Comparison of ENCODE assay signal across 9 cellular contexts in genomic region chr17:48547839-48548686, GRCh38. TPM values are rescaled to one million over a fixed set of nuclear protein-coding genes. Genes with fewer than 3 reads are reported as not detected.
DNase-seq lines count a peak whose midpoint lies in the region; ATAC-seq and TF ChIP-seq lines count a peak whose summit lies in the region.
"Had no signal": no experiment of that assay in that cellular context is flagged by ENCODE, and none has a peak within 500 bp of the region (broad histone marks: within the 10 kb centered on the region; RNA-seq: fewer than 3 reads in every experiment).

No MANE protein-coding gene starts in this region.

- peak overlapping the region; percentile 73 for H3K27ac Mint-ChIP-seq in activated CD8-positive, alpha-beta T cell treated with anti-CD3 and anti-CD28 coated beads for 36 hours

- peaks cover 1% of the 10 kb centered on the region for H3K27me3 Mint-ChIP-seq in activated CD8-positive, alpha-beta T cell treated with anti-CD3 and anti-CD28 coated beads for 36 hours

- peaks cover 29% of the 10 kb centered on the region for H3K4me1 Mint-ChIP-seq in activated CD8-positive, alpha-beta T cell treated with anti-CD3 and anti-CD28 coated beads for 36 hours (ENCODE audit: low read depth)

- peaks cover 0 to 18% of the 10 kb centered on the region in 2 donors for H3K4me1 ChIP-seq in right atrium auricular region
- H3K4me1 ChIP-seq in testis = peaks cover 4% of the 10 kb centered on the region

- peak overlapping the region; percentile 43 for H3K4me3 Mint-ChIP-seq in activated CD8-positive, alpha-beta T cell treated with anti-CD3 and anti-CD28 coated beads for 36 hours

- no peak for TF ChIP-seq POLR2A in testis (IDR thresholded peaks at IDR 0.05)

- H3K36me3 Mint-ChIP-seq in activated CD8-positive, alpha-beta T cell treated with anti-CD3 and anti-CD28 coated beads for 36 hours (ENCODE audit: low read depth) = no peaks in the 10 kb centered on the region

- H3K9me3 ChIP-seq in right atrium auricular region (no peaks in the 10 kb centered on the region), testis (no peaks in the 10 kb centered on the region)

- peak overlapping the region; percentile 83 to 90 for H3K27ac ChIP-seq in right atrium auricular region
- H3K27ac ChIP-seq in testis = no peak overlapping the region

- WGBS in testis, 2 donors = 22 to 24% methylated on average over 27 of the region's 27 CpGs

- peak overlapping the region; percentile 25 for H3K4me3 ChIP-seq in LNCaP clone FGC (ENCODE audit: low read depth, low read length)
- peak overlapping the region in 1 of 2 donors; percentile 30 for H3K4me3 ChIP-seq in right atrium auricular region
- H3K4me3 ChIP-seq in testis = no peak overlapping the region

- CTCF ChIA-PET in activated CD8-positive, alpha-beta T cell treated with anti-CD3 and anti-CD28 coated beads for 36 hours (lab: Charles Lee) = interaction anchor here (0.9 to 1.8 kb wide), 8 partner anchors 9 to 213 kb away, joined by 3 to 6 read pairs (median 3); no protein-coding TSS in a partner anchor

- no peak for ATAC-seq in activated CD8-positive, alpha-beta T cell treated with anti-CD3 and anti-CD28 coated beads for 36 hours
- ATAC-seq in HG02938 (IDR thresholded peaks at IDR 0.05; ENCODE audit: unreplicated experiment) = no peak
- no peak for ATAC-seq in GM21526 (IDR thresholded peaks at IDR 0.05; ENCODE audit: low FRiP score, unreplicated experiment)

- DNase-seq in LNCaP clone FGC (ENCODE audit: low read depth) = no peak
- DNase-seq in activated CD8-positive, alpha-beta T cell treated with anti-CD3 and anti-CD28 coated beads for 36 hours = peak; percentile 74
- DNase-seq in right atrium auricular region (ENCODE audit: low spot score) = peak; percentile 73
- DNase-seq in stimulated activated CD4-positive, alpha-beta T cell treated with anti-CD3 and anti-CD28 coated beads, Interleukin-2, amount 100 ng/mL, for 24 hours = peak; percentile 36 to 51
- no peak for DNase-seq in testis
- DNase-seq in NOMO-1 (lab: John Stamatoyannopoulos, UW; ENCODE audit: unreplicated experiment in 2 of 2) = no peak

- TF ChIP-seq CTCF in LNCaP clone FGC (IDR thresholded peaks at IDR 0.05; ENCODE audit: control insufficient read depth, extremely low read depth, insufficient read depth) (no peak), right atrium auricular region (IDR thresholded peaks at IDR 0.05) (no peak), testis (IDR thresholded peaks at IDR 0.05) (no peak)
- no peak for TF ChIP-seq CTCF in activated CD8-positive, alpha-beta T cell treated with anti-CD3 and anti-CD28 coated beads for 36 hours (IDR thresholded peaks at IDR 0.05)

- POLR2A ChIA-PET in activated CD8-positive, alpha-beta T cell treated with anti-CD3 and anti-CD28 coated beads for 36 hours (lab: Charles Lee) = interaction anchor here (1.2 to 1.4 kb wide), 3 partner anchors 11 to 37 kb away, joined by 3 read pairs; no protein-coding TSS in a partner anchor

- intact Hi-C loops in activated CD8-positive, alpha-beta T cell treated with anti-CD3 and anti-CD28 coated beads for 36 hours (cut with micrococcal nuclease) = no loop called here
- intact Hi-C loops in testis (cut with DNase I; ENCODE audit: low total_unique reads) = no loop called here

- no peaks in the 10 kb centered on the region for H3K36me3 ChIP-seq in right atrium auricular region
- no peaks in the 10 kb centered on the region for H3K36me3 ChIP-seq in testis (ENCODE audit: low read depth, missing control alignments)

- H3K9me3 Mint-ChIP-seq in activated CD8-positive, alpha-beta T cell treated with anti-CD3 and anti-CD28 coated beads for 36 hours = no peaks in the 10 kb centered on the region

- H3K27me3 ChIP-seq in right atrium auricular region = peaks cover 4 to 8% of the 10 kb centered on the region in 2 donors
- H3K27me3 ChIP-seq in testis = no peaks in the 10 kb centered on the region

RNA-seq across cellular contexts. Expression of gene HOXB2, which starts 3.2 kb away (rescaled TPM):
- total RNA-seq in activated CD8-positive, alpha-beta T cell treated with anti-CD3 and anti-CD28 coated beads for 36 hours = 10 to 100 TPM; 12.6 to 13.0 TPM
- 1 to 10 TPM; 4.8 to 5.5 TPM for total RNA-seq in right atrium auricular region
- 1 to 10 TPM; 1.8 to 3.3 TPM for total RNA-seq in testis
- polyA plus RNA-seq in testis (ENCODE audit: insufficient read depth, low read depth, low replicate concordance) = 4.2 TPM

RNA-seq across cellular contexts. Expression of gene HOXB1, which starts 17.3 kb away (rescaled TPM):
- not detected for total RNA-seq in activated CD8-positive, alpha-beta T cell treated with anti-CD3 and anti-CD28 coated beads for 36 hours
- total RNA-seq in right atrium auricular region (not detected), testis (1 to 10 TPM in 1 of 2 donors, not detected in 1; 1.1 TPM)
- polyA plus RNA-seq in testis (ENCODE audit: insufficient read depth, low read depth, low replicate concordance) = not detected
- total RNA-seq: myocyte had no signal

RNA-seq across cellular contexts. Expression of gene HOXB4, which starts 30.1 kb away (rescaled TPM):
- 1 to 10 TPM; 1.7 to 2.0 TPM for total RNA-seq in activated CD8-positive, alpha-beta T cell treated with anti-CD3 and anti-CD28 coated beads for 36 hours
- total RNA-seq in right atrium auricular region (1 to 10 TPM in 1 of 2 donors, under 1 TPM in 1; 0.52 to 1.0 TPM), testis (1 to 10 TPM; 1.6 to 1.8 TPM)
- polyA plus RNA-seq in testis (ENCODE audit: insufficient read depth, low read depth, low replicate concordance) = 1.6 TPM

RNA-seq across cellular contexts. Expression of gene HOXB3, which starts 42.0 kb away (rescaled TPM):
- 1 to 10 TPM; 1.4 to 2.0 TPM for total RNA-seq in activated CD8-positive, alpha-beta T cell treated with anti-CD3 and anti-CD28 coated beads for 36 hours
- total RNA-seq in right atrium auricular region = 1 to 10 TPM in 1 of 2 donors, under 1 TPM in 1; 0.82 to 1.2 TPM
- 10 to 100 TPM in 1 of 2 donors, 1 to 10 TPM in 1; 9.2 to 10.6 TPM for total RNA-seq in testis
- polyA plus RNA-seq in testis (ENCODE audit: insufficient read depth, low read depth, low replicate concordance) = 11.4 TPM

RNA-seq across cellular contexts. Expression of gene HOXB5, which starts 45.5 kb away (rescaled TPM):
- total RNA-seq in activated CD8-positive, alpha-beta T cell treated with anti-CD3 and anti-CD28 coated beads for 36 hours = not detected
- total RNA-seq in right atrium auricular region = not detected
- under 1 TPM; 0.50 to 0.71 TPM for total RNA-seq in testis
- polyA plus RNA-seq in testis (ENCODE audit: insufficient read depth, low read depth, low replicate concordance) = 1.7 TPM

Comparison
In these comparisons a context has a peak if more than half of its experiments do, and no peak if none do; other contexts are left out.
1. DNase-seq: peak in activated CD8-positive, alpha-beta T cell treated with anti-CD3 and anti-CD28 coated beads for 36 hours (single experiment), right atrium auricular region (single experiment) and stimulated activated CD4-positive, alpha-beta T cell treated with anti-CD3 and anti-CD28 coated beads, Interleukin-2, amount 100 ng/mL, for 24 hours (2 of 2); none in LNCaP clone FGC (single experiment), testis (single experiment) and NOMO-1 (0 of 2).
2. H3K27ac ChIP-seq: peak in right atrium auricular region (2 of 2); none in testis (0 of 2).